ENCODE assay signal across 1 cellular context in genomic region chr12:118029166-118029565, GRCh38.
TF ChIP-seq lines count a peak whose summit lies in the region.

No MANE protein-coding gene starts in this region.

TF ChIP-seq in HEK293, 187 proteins besides CTCF, POLR2A, EP300 and RAD21:
- TF ChIP-seq ZNF266 (tag by site-specific recombination; IDR thresholded peaks at IDR 0.05; ENCODE audit: low read depth), result no peak
- TF ChIP-seq ZNF274 (IDR thresholded peaks at IDR 0.05; ENCODE audit: low read length), result no peak
- TF ChIP-seq ZNF274 (tag by site-specific recombination; IDR thresholded peaks at IDR 0.05; ENCODE audit: borderline replicate concordance), result no peak
- no peak for TF ChIP-seq ZEB2 (tag by site-specific recombination; IDR thresholded peaks at IDR 0.05)
- TF ChIP-seq ZNF513 (tag by site-specific recombination; IDR thresholded peaks at IDR 0.05), result no peak
- peak; percentile 82 for TF ChIP-seq ZNF121 (tag by site-specific recombination; IDR thresholded peaks at IDR 0.05)
- TF ChIP-seq SCRT2 (tag by site-specific recombination; IDR thresholded peaks at IDR 0.05), result peak; percentile 20; the same call in 1 of the 2 replicates
- no peak for TF ChIP-seq ZBTB8A (tag by site-specific recombination; IDR thresholded peaks at IDR 0.05)
- TF ChIP-seq ZNF248 (tag by site-specific recombination; IDR thresholded peaks at IDR 0.05), result no peak
- TF ChIP-seq ZNF335 (tag by site-specific recombination; conservative IDR thresholded peaks at IDR 0.05), result no peak
- no peak for TF ChIP-seq ZNF280D (tag by site-specific recombination; IDR thresholded peaks at IDR 0.05)
- peak; percentile 47; the same call in 1 of the 2 replicates for TF ChIP-seq SCRT1 (tag by site-specific recombination; IDR thresholded peaks at IDR 0.05; ENCODE audit: borderline replicate concordance)
- no peak for TF ChIP-seq KLF16 (tag by site-specific recombination; IDR thresholded peaks at IDR 0.05)
- no peak for TF ChIP-seq ZNF692 (tag by site-specific recombination; IDR thresholded peaks at IDR 0.05)
- no peak for TF ChIP-seq ZNF837 (tag by site-specific recombination; IDR thresholded peaks at IDR 0.05)
- no peak for TF ChIP-seq YY1 (tag by site-specific recombination; IDR thresholded peaks at IDR 0.05)
- TF ChIP-seq ZNF664 (tag by site-specific recombination; IDR thresholded peaks at IDR 0.05), result no peak
- TF ChIP-seq ZSCAN5A (tag by site-specific recombination; IDR thresholded peaks at IDR 0.05), result no peak
- TF ChIP-seq TRIM28 (IDR thresholded peaks at IDR 0.05; ENCODE audit: borderline replicate concordance, low read length), result no peak
- TF ChIP-seq PBX3 (CRISPR knock-in tag; IDR thresholded peaks at IDR 0.05), result no peak
- no peak for TF ChIP-seq ZNF184 (tag by site-specific recombination; IDR thresholded peaks at IDR 0.05)
- no peak for TF ChIP-seq ZBTB11 (tag by site-specific recombination; conservative IDR thresholded peaks at IDR 0.05; ENCODE audit: low read depth)
- TF ChIP-seq ZNF830 (tag by site-specific recombination; IDR thresholded peaks at IDR 0.05; ENCODE audit: low read depth), result no peak
- TF ChIP-seq GLI4 (tag by site-specific recombination; IDR thresholded peaks at IDR 0.05), result no peak
- no peak for TF ChIP-seq ZNF26 (tag by site-specific recombination; IDR thresholded peaks at IDR 0.05)
- no peak for TF ChIP-seq PRDM10 (tag by site-specific recombination; IDR thresholded peaks at IDR 0.05)
- no peak for TF ChIP-seq PRDM2 (tag by site-specific recombination; IDR thresholded peaks at IDR 0.05; ENCODE audit: borderline replicate concordance)
